Comparison of ENCODE assay signal across 12 cellular contexts in genomic region chr1:151054971-151055547, GRCh38. TPM values are rescaled to one million over a fixed set of nuclear protein-coding genes. Genes with fewer than 3 reads are reported as not detected.
A peak's percentile ranks its signal among the peaks of the same experiment; 100 is the strongest.
DNase-seq lines count a peak whose midpoint lies in the region; ATAC-seq and TF ChIP-seq lines count a peak whose summit lies in the region.
"Had no signal": no experiment of that assay in that cellular context is flagged by ENCODE, and none has a peak within 500 bp of the region (broad histone marks: within the 10 kb centered on the region; RNA-seq: fewer than 3 reads in every experiment).

No MANE protein-coding gene starts in this region.

- no peak for TF ChIP-seq EP300 in transverse colon (IDR thresholded peaks at IDR 0.05; ENCODE audit: low read depth)

- H3K36me3 Mint-ChIP-seq in activated naive CD8-positive, alpha-beta T cell, result peaks cover 27% of the 10 kb centered on the region

- 76 to 90% (median 83%) methylated on average over 4 of the region's 4 CpGs for WGBS in heart left ventricle, 4 donors
- 92 to 95% methylated on average over 4 of the region's 4 CpGs for WGBS in transverse colon (ENCODE audit: low coverage in 1 of 2), 2 donors

- peak overlapping the region; percentile 64 for H3K9ac ChIP-seq in mucosa of stomach (ENCODE audit: low read length)

- in situ Hi-C loops in transverse colon (cut with MboI; ENCODE audit: low pct_ligation_motif_present in 1 of 4, low pct_unique_long_range_greater_than_20kb in 1 of 4, low sequenced_read_pairs in 3 of 4), result no loop called here

- peaks cover 49% of the 10 kb centered on the region for H3K36me3 ChIP-seq in left ventricle myocardium inferior
- H3K36me3 ChIP-seq in heart left ventricle, result peaks cover 2 to 72% (median 57%) of the 10 kb centered on the region in 9 donors
- H3K36me3 ChIP-seq in mucosa of stomach (ENCODE audit: control insufficient read depth, insufficient read depth, low read length), result peaks cover 16% of the 10 kb centered on the region
- peaks cover 0 to 31% (median 14%) of the 10 kb centered on the region in 4 donors for H3K36me3 ChIP-seq in transverse colon

- peak overlapping the region; percentile 98 for H3K4me3 Mint-ChIP-seq in activated naive CD8-positive, alpha-beta T cell

- peaks cover 77% of the 10 kb centered on the region for H3K4me1 Mint-ChIP-seq in activated naive CD8-positive, alpha-beta T cell (ENCODE audit: low read depth)

- no peak for TF ChIP-seq CTCF in left ventricle myocardium inferior (IDR thresholded peaks at IDR 0.05; ENCODE audit: borderline replicate concordance)
- no peak for TF ChIP-seq CTCF in heart left ventricle (IDR thresholded peaks at IDR 0.05)
- no peak for TF ChIP-seq CTCF in transverse colon (IDR thresholded peaks at IDR 0.05)

- H3K27me3 Mint-ChIP-seq in activated naive CD8-positive, alpha-beta T cell, result no peaks in the 10 kb centered on the region

- no peak overlapping the region for H3K4me3 ChIP-seq in left ventricle myocardium inferior
- peak overlapping the region in 1 of 12 donors; percentile 94 for H3K4me3 ChIP-seq in heart left ventricle
- H3K4me3 ChIP-seq in mucosa of stomach (ENCODE audit: low read length), result no peak overlapping the region
- peak overlapping the region in 1 of 4 donors; percentile 92 for H3K4me3 ChIP-seq in transverse colon
- H3K4me3 ChIP-seq: pancreas had no signal

- DNase-seq in left ventricle myocardium inferior, result no peak
- DNase-seq in heart left ventricle, result no peak
- DNase-seq in transverse colon, result no peak
- DNase-seq in NCI-H446 treated with DMSO at 0.1 percent for 48 hours (lab: John Stamatoyannopoulos, UW), result no peak
- DNase-seq in epidermal melanocyte (ENCODE audit: insufficient read length, low spot score), result no peak
- DNase-seq in posterior vena cava (ENCODE audit: low spot score), result no peak
- DNase-seq: activated gamma-delta T cell, C1 segment of cervical spinal cord, NCI-H1105, pancreas had no signal

- intact Hi-C loops in left ventricle myocardium inferior (cut with micrococcal nuclease) (no loop called here), heart left ventricle (cut with DNase I) (loop anchor here in 5 of 10 donors (5.0 kb wide), 2 partner anchors 33 to 48 kb away; partner anchors contain the start of genes MINDY1 (in 4 of the 5) and PRUNE1 (in 4 of the 5)), transverse colon (cut with DNase I; ENCODE audit: low total_unique reads) (no loop called here), posterior vena cava (cut with DNase I) (no loop called here)

- TF ChIP-seq POLR2A in heart left ventricle (IDR thresholded peaks at IDR 0.05) (no peak), transverse colon (IDR thresholded peaks at IDR 0.05) (no peak)

- ATAC-seq in heart left ventricle, result no peak
- ATAC-seq: pancreas had no signal

- no peaks in the 10 kb centered on the region for H3K27me3 ChIP-seq in left ventricle myocardium inferior (ENCODE audit: low read depth)
- H3K27me3 ChIP-seq in heart left ventricle, result no peaks in the 10 kb centered on the region
- H3K27me3 ChIP-seq in mucosa of stomach (ENCODE audit: control insufficient read depth, insufficient read depth, low read length), result no peaks in the 10 kb centered on the region
- H3K27me3 ChIP-seq in transverse colon, result no peaks in the 10 kb centered on the region
- H3K27me3 ChIP-seq: pancreas had no signal

- H3K27ac Mint-ChIP-seq in activated naive CD8-positive, alpha-beta T cell, result peak overlapping the region; percentile 96

- H3K9me3 Mint-ChIP-seq in activated naive CD8-positive, alpha-beta T cell (ENCODE audit: low read depth), result no peaks in the 10 kb centered on the region

- peaks cover 70% of the 10 kb centered on the region for H3K4me1 ChIP-seq in left ventricle myocardium inferior
- H3K4me1 ChIP-seq in heart left ventricle, result peaks cover 8 to 64% (median 32%) of the 10 kb centered on the region in 12 donors
- peaks cover 55% of the 10 kb centered on the region for H3K4me1 ChIP-seq in mucosa of stomach (ENCODE audit: control insufficient read depth, insufficient read depth, low read length)
- peaks cover 29 to 46% (median 36%) of the 10 kb centered on the region in 4 donors for H3K4me1 ChIP-seq in transverse colon

- no peaks in the 10 kb centered on the region for H3K9me3 ChIP-seq in left ventricle myocardium inferior (replicated peaks)
- no peaks in the 10 kb centered on the region for H3K9me3 ChIP-seq in heart left ventricle
- H3K9me3 ChIP-seq in mucosa of stomach (ENCODE audit: control insufficient read depth, low read length), result no peaks in the 10 kb centered on the region
- H3K9me3 ChIP-seq in transverse colon, result no peaks in the 10 kb centered on the region
- H3K9me3 ChIP-seq: pancreas had no signal

- H3K27ac ChIP-seq in left ventricle myocardium inferior (replicated peaks) (peak overlapping the region; percentile 96), heart left ventricle (peak overlapping the region in 3 of 12 donors; percentile 94 to 98 (median 96)), transverse colon (peak overlapping the region; percentile 94 to 96 (median 96))

RNA-seq across cellular contexts. Expression of gene CDC42SE1, which starts 4.4 kb away (rescaled TPM):
- total RNA-seq in left ventricle myocardium inferior, result 24.8 TPM
- 10 to 100 TPM; 21.7 to 65.9 (median 28.2) TPM for total RNA-seq in heart left ventricle
- polyA plus RNA-seq in heart left ventricle, result 10 to 100 TPM; 20.3 to 37.8 TPM
- 10 to 100 TPM; 34.4 to 90.2 (median 57.5) TPM for total RNA-seq in transverse colon
- 10 to 100 TPM; 65.7 to 68.2 TPM for total RNA-seq in posterior vena cava

RNA-seq across cellular contexts. Expression of gene MLLT11, which starts 5.1 kb away (rescaled TPM):
- total RNA-seq in left ventricle myocardium inferior (34.1 TPM), heart left ventricle (10 to 100 TPM in 7 of 9 donors, 1 to 10 TPM in 2; 4.8 to 54.1 (median 20.5) TPM), transverse colon (1 to 10 TPM in 3 of 4 donors, not detected in 1; 1.2 to 3.2 (median 1.3) TPM), posterior vena cava (1 to 10 TPM; 2.0 to 3.2 TPM)
- 10 to 100 TPM in 1 of 2 donors, 1 to 10 TPM in 1; 5.4 to 23.4 TPM for polyA plus RNA-seq in heart left ventricle

RNA-seq across cellular contexts. Expression of gene C1orf56, which starts 7.5 kb away (rescaled TPM):
- total RNA-seq in left ventricle myocardium inferior (7.1 TPM), heart left ventricle (10 to 100 TPM in 3 of 9 donors, 1 to 10 TPM in 6; 7.1 to 14.2 (median 8.0) TPM), transverse colon (1 to 10 TPM; 1.5 to 3.7 (median 2.8) TPM), posterior vena cava (1 to 10 TPM; 3.3 to 4.6 TPM)
- 1 to 10 TPM; 6.3 to 7.5 TPM for polyA plus RNA-seq in heart left ventricle

RNA-seq across cellular contexts. Expression of gene GABPB2, which starts 15.5 kb away (rescaled TPM):
- total RNA-seq in left ventricle myocardium inferior, result 12.2 TPM
- 10 to 100 TPM in 8 of 9 donors, 1 to 10 TPM in 1; 5.9 to 15.2 (median 11.7) TPM for total RNA-seq in heart left ventricle
- polyA plus RNA-seq in heart left ventricle, result 1 to 10 TPM; 4.6 to 8.9 TPM
- total RNA-seq in transverse colon, result 10 to 100 TPM in 3 of 4 donors, 1 to 10 TPM in 1; 9.6 to 19.8 (median 10.2) TPM
- total RNA-seq in posterior vena cava, result 10 to 100 TPM; 14.6 to 18.2 TPM

RNA-seq across cellular contexts. Expression of gene BNIPL, which starts 18.7 kb away (rescaled TPM):
- total RNA-seq in left ventricle myocardium inferior (0.47 TPM), heart left ventricle (under 1 TPM in 7 of 9 donors, not detected in 2; 0.09 to 0.59 (median 0.38) TPM), transverse colon (1 to 10 TPM in 2 of 4 donors, under 1 TPM in 1, not detected in 1; 0.68 to 10.0 (median 2.5) TPM), posterior vena cava (under 1 TPM; 0.33 to 0.93 TPM)
- polyA plus RNA-seq in heart left ventricle, result under 1 TPM; 0.07 to 0.65 TPM
